25 cellular contexts compared by ENCODE assay signal in the genomic region with DNA sequence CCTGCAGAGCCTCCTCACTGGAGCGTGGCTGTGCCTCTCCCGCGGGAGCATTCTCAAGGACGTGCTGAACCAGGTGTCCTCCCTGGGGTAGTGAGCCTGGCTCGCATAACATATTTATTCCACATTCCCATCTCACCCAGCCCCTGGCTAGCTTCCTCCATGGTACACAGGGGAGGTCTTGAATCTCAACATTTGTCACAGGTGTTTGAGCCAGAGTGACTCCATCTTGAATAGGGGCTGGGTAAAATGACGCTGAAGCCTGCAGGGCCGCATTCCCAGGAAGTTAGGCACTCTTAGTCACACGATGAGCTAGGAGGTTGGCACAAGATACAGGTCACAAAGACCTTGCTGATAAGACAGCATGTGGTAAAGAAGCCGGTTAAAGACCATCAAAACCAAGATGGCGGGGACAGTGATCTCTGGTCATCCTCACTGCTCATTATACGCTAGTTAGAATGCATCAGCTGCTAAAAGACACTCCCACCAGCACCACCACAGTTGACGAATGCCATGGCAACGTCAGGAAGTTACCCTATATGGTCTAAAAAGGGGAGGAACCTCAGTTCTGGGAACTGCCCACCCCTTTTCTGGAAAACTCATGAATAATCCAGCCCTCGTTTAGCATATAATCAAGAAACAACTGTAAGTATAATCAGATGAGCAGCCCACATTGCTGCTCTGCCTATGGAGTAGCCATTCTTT.
A peak's percentile ranks its signal among the peaks of the same experiment; 100 is the strongest.
DNase-seq lines count a peak whose midpoint lies in the region; ATAC-seq, FAIRE-seq and TF ChIP-seq lines count a peak whose summit lies in the region.
"Had no signal": no experiment of that assay in that cellular context is flagged by ENCODE, and none has a peak within 500 bp of the region (broad histone marks: within the 10 kb centered on the region; RNA-seq: fewer than 3 reads in every experiment).

No MANE protein-coding gene starts in this region.

- H3K9ac ChIP-seq in kidney (ENCODE audit: low read length in 2 of 2) = no peak overlapping the region

- peak overlapping the region; percentile 48; the same call in 1 of the 2 replicates for H3K27ac Mint-ChIP-seq in GM23338
- H3K27ac Mint-ChIP-seq: CD4-positive, alpha-beta T cell had no signal

- no peak overlapping the region for H3K4me3 Mint-ChIP-seq in GM23338
- H3K4me3 Mint-ChIP-seq: CD4-positive, alpha-beta T cell had no signal

- H3K36me3 ChIP-seq in GM23338 (ENCODE audit: insufficient read depth) (no peaks in the 10 kb centered on the region), kidney (ENCODE audit: control insufficient read depth in 1 of 2, insufficient read depth in 2 of 2, low read length in 2 of 2) (no peaks in the 10 kb centered on the region), ascending aorta (no peaks in the 10 kb centered on the region)
- H3K36me3 ChIP-seq: SJCRH30 had no signal

- no peak overlapping the region for H3K4me2 ChIP-seq in GM23338
- H3K4me2 ChIP-seq: PC-9 had no signal

- H3K4me3 ChIP-seq in GM23338 (no peak overlapping the region), kidney (ENCODE audit: low read length in 2 of 2) (no peak overlapping the region), ascending aorta (no peak overlapping the region)
- H3K4me3 ChIP-seq: PC-9, SJCRH30 had no signal

- H3K27me3 Mint-ChIP-seq in GM23338 (ENCODE audit: insufficient read depth, low read depth, poor library complexity) = peaks cover 4% of the 10 kb centered on the region
- H3K27me3 Mint-ChIP-seq: CD4-positive, alpha-beta T cell had no signal

- H3K9me3 ChIP-seq in kidney (ENCODE audit: control insufficient read depth in 1 of 2, low read length in 2 of 2) (no peaks in the 10 kb centered on the region), ascending aorta (no peaks in the 10 kb centered on the region)
- H3K9me3 ChIP-seq: SJCRH30 had no signal

- H3K27me3 ChIP-seq in GM23338 (ENCODE audit: insufficient read depth) = no peaks in the 10 kb centered on the region
- H3K27me3 ChIP-seq in ascending aorta = no peaks in the 10 kb centered on the region
- H3K27me3 ChIP-seq: SJCRH30 had no signal

- intact Hi-C loops in kidney (cut with DNase I) = no loop called here
- intact Hi-C loops in ascending aorta (cut with DNase I) = no loop called here

- TF ChIP-seq CTCF in GM23338 (conservative IDR thresholded peaks at IDR 0.05; ENCODE audit: low read depth in 2 of 2) (no peak), kidney (IDR thresholded peaks at IDR 0.05; ENCODE audit: borderline replicate concordance, extremely low read depth, insufficient read depth) (no peak), ascending aorta (IDR thresholded peaks at IDR 0.05) (no peak)

- no peak overlapping the region for H2AFZ ChIP-seq in GM23338
- H2AFZ ChIP-seq: PC-9 had no signal

- peaks cover 8% of the 10 kb centered on the region; the same call in 1 of the 2 replicates for H3K9me2 ChIP-seq in GM23338 (ENCODE audit: insufficient read depth)

- ATAC-seq in GM23338 = no peak
- ATAC-seq: Right ventricle myocardium inferior had no signal

- H3K79me2 ChIP-seq in GM23338 (replicated peaks; ENCODE audit: insufficient read depth) = no peaks in the 10 kb centered on the region

- H3K4me1 Mint-ChIP-seq in GM23338 = no peaks in the 10 kb centered on the region

- no peaks in the 10 kb centered on the region for H3K9me3 Mint-ChIP-seq in GM23338
- H3K9me3 Mint-ChIP-seq: CD4-positive, alpha-beta T cell had no signal

- H3F3A ChIP-seq in GM23338 (replicated peaks; ENCODE audit: low read depth) = no peaks in the 10 kb centered on the region

- no peak overlapping the region for H3K27ac ChIP-seq in GM23338 (ENCODE audit: low read depth)
- no peak overlapping the region for H3K27ac ChIP-seq in kidney (ENCODE audit: low read depth in 2 of 2, low read length in 2 of 2)
- no peak overlapping the region for H3K27ac ChIP-seq in ascending aorta
- H3K27ac ChIP-seq: 22Rv1, PC-9, SJCRH30 had no signal

- FAIRE-seq in kidney (lab: Jason Lieb, UNC) = no peak
- FAIRE-seq: D721Med, GM19239 had no signal

- H4K20me1 ChIP-seq in GM23338 (replicated peaks; ENCODE audit: insufficient read depth) = no peaks in the 10 kb centered on the region

- no peaks in the 10 kb centered on the region for H3K36me3 Mint-ChIP-seq in GM23338 (ENCODE audit: low read depth)

- H3K4me1 ChIP-seq in GM23338 (ENCODE audit: insufficient read depth) (no peaks in the 10 kb centered on the region), kidney (ENCODE audit: control insufficient read depth in 1 of 2, insufficient read depth in 1 of 2, low read depth in 1 of 2, low read length in 2 of 2) (no peaks in the 10 kb centered on the region), ascending aorta (no peaks in the 10 kb centered on the region)
- H3K4me1 ChIP-seq: SJCRH30 had no signal

- DNase-seq in NCI-H1092 treated with DMSO at 0.1 percent for 48 hours (lab: John Stamatoyannopoulos, UW) (peak; percentile 21), NCI-H1092 (lab: John Stamatoyannopoulos, UW) (no peak), GM23338 (ENCODE audit: low spot score) (no peak), NCI-H2171 treated with DMSO at 0.1 percent for 48 hours (lab: John Stamatoyannopoulos, UW) (peak; percentile 60), kidney (peak; percentile 25), ascending aorta (ENCODE audit: low spot score in 2 of 2) (no peak), Ammon's horn (ENCODE audit: low spot score) (no peak), ureter (ENCODE audit: low spot score) (no peak)
- DNase-seq: ACHN; CD4-positive, alpha-beta T cell; H7; Karpas-422; NCI-H1694 treated with DMSO at 0.1 percent for 48 hours; NCI-H2107; NCI-H446; NCI-H524 treated with DMSO at 0.1 percent for 48 hours; NCI-H774; NK-92 treated with Interleukin-12 subunit alpha and Interleukin-12 subunit beta, amount 100 ng/mL, for 24 hours; PC-9; SJCRH30; T-helper 1 cell had no signal

TF ChIP-seq in GM23338, 12 proteins besides CTCF, POLR2A, EP300 and RAD21 (continues in another document):
- TF ChIP-seq EZH2phosphoT487 (IDR thresholded peaks at IDR 0.05; ENCODE audit: unreplicated experiment) (no peak), CREB1 (CRISPR knock-in tag; IDR thresholded peaks at IDR 0.05; ENCODE audit: low read depth) (no peak), STAT1 (IDR thresholded peaks at IDR 0.05; ENCODE audit: unreplicated experiment) (no peak), POLR2AphosphoS5 (IDR thresholded peaks at IDR 0.05; ENCODE audit: low read depth) (no peak), ZNF114 (CRISPR knock-in tag; IDR thresholded peaks at IDR 0.05) (no peak), JUNB (IDR thresholded peaks at IDR 0.05; ENCODE audit: unreplicated experiment) (no peak), EZH2 (IDR thresholded peaks at IDR 0.05; ENCODE audit: low read depth, unreplicated experiment) (no peak), ZNF331 (CRISPR knock-in tag; IDR thresholded peaks at IDR 0.05; ENCODE audit: low read depth) (no peak)
- TF ChIP-seq, protein P1, sequence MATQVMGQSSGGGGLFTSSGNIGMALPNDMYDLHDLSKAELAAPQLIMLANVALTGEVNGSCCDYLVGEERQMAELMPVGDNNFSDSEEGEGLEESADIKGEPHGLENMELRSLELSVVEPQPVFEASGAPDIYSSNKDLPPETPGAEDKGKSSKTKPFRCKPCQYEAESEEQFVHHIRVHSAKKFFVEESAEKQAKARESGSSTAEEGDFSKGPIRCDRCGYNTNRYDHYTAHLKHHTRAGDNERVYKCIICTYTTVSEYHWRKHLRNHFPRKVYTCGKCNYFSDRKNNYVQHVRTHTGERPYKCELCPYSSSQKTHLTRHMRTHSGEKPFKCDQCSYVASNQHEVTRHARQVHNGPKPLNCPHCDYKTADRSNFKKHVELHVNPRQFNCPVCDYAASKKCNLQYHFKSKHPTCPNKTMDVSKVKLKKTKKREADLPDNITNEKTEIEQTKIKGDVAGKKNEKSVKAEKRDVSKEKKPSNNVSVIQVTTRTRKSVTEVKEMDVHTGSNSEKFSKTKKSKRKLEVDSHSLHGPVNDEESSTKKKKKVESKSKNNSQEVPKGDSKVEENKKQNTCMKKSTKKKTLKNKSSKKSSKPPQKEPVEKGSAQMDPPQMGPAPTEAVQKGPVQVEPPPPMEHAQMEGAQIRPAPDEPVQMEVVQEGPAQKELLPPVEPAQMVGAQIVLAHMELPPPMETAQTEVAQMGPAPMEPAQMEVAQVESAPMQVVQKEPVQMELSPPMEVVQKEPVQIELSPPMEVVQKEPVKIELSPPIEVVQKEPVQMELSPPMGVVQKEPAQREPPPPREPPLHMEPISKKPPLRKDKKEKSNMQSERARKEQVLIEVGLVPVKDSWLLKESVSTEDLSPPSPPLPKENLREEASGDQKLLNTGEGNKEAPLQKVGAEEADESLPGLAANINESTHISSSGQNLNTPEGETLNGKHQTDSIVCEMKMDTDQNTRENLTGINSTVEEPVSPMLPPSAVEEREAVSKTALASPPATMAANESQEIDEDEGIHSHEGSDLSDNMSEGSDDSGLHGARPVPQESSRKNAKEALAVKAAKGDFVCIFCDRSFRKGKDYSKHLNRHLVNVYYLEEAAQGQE (IDR thresholded peaks at IDR 0.05; ENCODE audit: unreplicated experiment) = no peak
- TF ChIP-seq, protein P2, sequence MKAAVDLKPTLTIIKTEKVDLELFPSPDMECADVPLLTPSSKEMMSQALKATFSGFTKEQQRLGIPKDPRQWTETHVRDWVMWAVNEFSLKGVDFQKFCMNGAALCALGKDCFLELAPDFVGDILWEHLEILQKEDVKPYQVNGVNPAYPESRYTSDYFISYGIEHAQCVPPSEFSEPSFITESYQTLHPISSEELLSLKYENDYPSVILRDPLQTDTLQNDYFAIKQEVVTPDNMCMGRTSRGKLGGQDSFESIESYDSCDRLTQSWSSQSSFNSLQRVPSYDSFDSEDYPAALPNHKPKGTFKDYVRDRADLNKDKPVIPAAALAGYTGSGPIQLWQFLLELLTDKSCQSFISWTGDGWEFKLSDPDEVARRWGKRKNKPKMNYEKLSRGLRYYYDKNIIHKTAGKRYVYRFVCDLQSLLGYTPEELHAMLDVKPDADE (IDR thresholded peaks at IDR 0.05) = no peak

Comparison
In these comparisons a context has a peak if more than half of its experiments do, and no peak if none do; other contexts are left out.
1. DNase-seq: peak in NCI-H1092 treated with DMSO at 0.1 percent for 48 hours (single experiment), NCI-H2171 treated with DMSO at 0.1 percent for 48 hours (single experiment) and kidney (single experiment); none in NCI-H1092 (single experiment), GM23338 (single experiment), ascending aorta (0 of 2), Ammon's horn (single experiment) and ureter (single experiment).